1 cellular context compared by ENCODE assay signal in genomic region chr11:67397536-67397935, GRCh38.
TF ChIP-seq lines count a peak whose summit lies in the region.

No MANE protein-coding gene starts in this region.

TF ChIP-seq in IMR-90, 13 proteins besides CTCF, POLR2A, EP300 and RAD21:
- TF ChIP-seq RFX5 (IDR thresholded peaks at IDR 0.05; ENCODE audit: low read depth, low read length) (no peak), ELK1 (IDR thresholded peaks at IDR 0.05; ENCODE audit: borderline replicate concordance, low read depth, low read length) (no peak), MAZ (IDR thresholded peaks at IDR 0.05; ENCODE audit: borderline replicate concordance, low read depth, low read length) (no peak), RCOR1 (IDR thresholded peaks at IDR 0.05; ENCODE audit: insufficient replicate concordance, low read length) (no peak), SMC3 (IDR thresholded peaks at IDR 0.05; ENCODE audit: low read depth, low read length) (no peak), CHD1 (IDR thresholded peaks at IDR 0.05; ENCODE audit: low read depth, low read length) (no peak), MAFK (IDR thresholded peaks at IDR 0.05; ENCODE audit: low read depth, low read length) (no peak), MXI1 (IDR thresholded peaks at IDR 0.05; ENCODE audit: borderline replicate concordance, low read depth, low read length) (no peak)
